14 cellular contexts compared by ENCODE assay signal in genomic region chr16:86680137-86680536, GRCh38.
DNase-seq lines count a peak whose midpoint lies in the region; ATAC-seq and TF ChIP-seq lines count a peak whose summit lies in the region.
"Had no signal": no experiment of that assay in that cellular context is flagged by ENCODE, and none has a peak within 500 bp of the region (broad histone marks: within the 10 kb centered on the region; RNA-seq: fewer than 3 reads in every experiment).

No MANE protein-coding gene starts in this region.

- ATAC-seq in GM19463 (IDR thresholded peaks at IDR 0.05; ENCODE audit: unreplicated experiment) (no peak), GM21515 (IDR thresholded peaks at IDR 0.05; ENCODE audit: unreplicated experiment) (no peak)
- ATAC-seq: K562 had no signal

- no peaks in the 10 kb centered on the region for H3K27me3 ChIP-seq in BLaER1 treated with 17β-estradiol and CSF1 and Interleukin-3, amounts not matched to agents 10 nM and 100 nM

- no peak overlapping the region for H3K4me3 ChIP-seq in BLaER1 treated with 17β-estradiol and CSF1 and Interleukin-3, amounts not matched to agents 10 nM and 100 nM
- no peak overlapping the region for H3K4me3 ChIP-seq in fibroblast of pulmonary artery (replicated peaks; ENCODE audit: low read depth, low read length)
- H3K4me3 ChIP-seq: K562 had no signal

- H3K4me2 ChIP-seq in BLaER1 treated with 17β-estradiol and CSF1 and Interleukin-3, amounts not matched to agents 10 nM and 100 nM, result peak overlapping the region in 7 of 11 experiments; percentile 18 to 57 (median 37); a peak in 11 of 22 replicates

- H3K27ac Mint-ChIP-seq in osteocyte (ENCODE audit: unreplicated experiment), result peak overlapping the region; percentile 83
- H3K27ac Mint-ChIP-seq: CD4-positive, alpha-beta memory T cell had no signal

- no peaks in the 10 kb centered on the region; a peak in 1 of 22 replicates for H4K20me1 ChIP-seq in BLaER1 treated with 17β-estradiol and CSF1 and Interleukin-3, amounts not matched to agents 10 nM and 100 nM

- no peaks in the 10 kb centered on the region for H3K9me3 Mint-ChIP-seq in osteocyte (ENCODE audit: unreplicated experiment)

- peaks cover 37% of the 10 kb centered on the region for H3K4me1 Mint-ChIP-seq in osteocyte (ENCODE audit: unreplicated experiment)

- no peaks in the 10 kb centered on the region for H3K27me3 Mint-ChIP-seq in osteocyte (ENCODE audit: unreplicated experiment)

- peaks cover 5 to 49% (median 30%) of the 10 kb centered on the region in 10 experiments; a peak in 18 of 20 replicates for H3K4me1 ChIP-seq in BLaER1 treated with 17β-estradiol and CSF1 and Interleukin-3, amounts not matched to agents 10 nM and 100 nM
- H3K4me1 ChIP-seq: parathyroid adenoma had no signal

- H3K9ac ChIP-seq in BLaER1 treated with 17β-estradiol and CSF1 and Interleukin-3, amounts not matched to agents 10 nM and 100 nM, result peak overlapping the region in 1 of 11 experiments; percentile 25; a peak in 1 of 22 replicates
- H3K9ac ChIP-seq: parathyroid adenoma had no signal

- DNase-seq in T1000 (lab: John Stamatoyannopoulos, UW) (peak; percentile 25), fibroblast of pulmonary artery (ENCODE audit: low read depth) (peak; percentile 82), osteocyte (ENCODE audit: extremely low spot score, unreplicated experiment) (no peak), activated gamma-delta T cell (lab: John Stamatoyannopoulos, UW) (no peak), HuH-7 (ENCODE audit: low spot score) (no peak)
- DNase-seq: CD4-positive, alpha-beta memory T cell; GOT3; OCI-M1; trophoblast cell had no signal

- no peaks in the 10 kb centered on the region for H3K36me3 ChIP-seq in BLaER1 treated with 17β-estradiol and CSF1 and Interleukin-3, amounts not matched to agents 10 nM and 100 nM

- TF ChIP-seq CTCF in fibroblast of pulmonary artery (IDR thresholded peaks at IDR 0.05; ENCODE audit: low read length, missing control alignments) (no peak), osteocyte (IDR thresholded peaks at IDR 0.05) (no peak)

- H3K36me3 Mint-ChIP-seq in osteocyte (ENCODE audit: unreplicated experiment), result peaks cover 2% of the 10 kb centered on the region

- peak overlapping the region; percentile 14 for H3K4me3 Mint-ChIP-seq in osteocyte (ENCODE audit: unreplicated experiment)
- H3K4me3 Mint-ChIP-seq: CD4-positive, alpha-beta memory T cell had no signal

- no peak overlapping the region for H3K27ac ChIP-seq in BLaER1 treated with 17β-estradiol and CSF1 and Interleukin-3, amounts not matched to agents 10 nM and 100 nM
- H3K27ac ChIP-seq: parathyroid adenoma had no signal

- H3K9me3 ChIP-seq in BLaER1 treated with 17β-estradiol and CSF1 and Interleukin-3, amounts not matched to agents 10 nM and 100 nM (replicated peaks in 1 of 11), result peaks cover 7 to 26% (median 13%) of the 10 kb centered on the region in 11 experiments; a peak in 18 of 22 replicates

Comparison
In these comparisons a context has a peak if more than half of its experiments do, and no peak if none do; other contexts are left out.
1. DNase-seq: peak in T1000 (single experiment) and fibroblast of pulmonary artery (single experiment); none in osteocyte (single experiment), activated gamma-delta T cell (single experiment) and HuH-7 (single experiment).